Comparison of ENCODE assay signal across 1 cellular context in the genomic region with DNA sequence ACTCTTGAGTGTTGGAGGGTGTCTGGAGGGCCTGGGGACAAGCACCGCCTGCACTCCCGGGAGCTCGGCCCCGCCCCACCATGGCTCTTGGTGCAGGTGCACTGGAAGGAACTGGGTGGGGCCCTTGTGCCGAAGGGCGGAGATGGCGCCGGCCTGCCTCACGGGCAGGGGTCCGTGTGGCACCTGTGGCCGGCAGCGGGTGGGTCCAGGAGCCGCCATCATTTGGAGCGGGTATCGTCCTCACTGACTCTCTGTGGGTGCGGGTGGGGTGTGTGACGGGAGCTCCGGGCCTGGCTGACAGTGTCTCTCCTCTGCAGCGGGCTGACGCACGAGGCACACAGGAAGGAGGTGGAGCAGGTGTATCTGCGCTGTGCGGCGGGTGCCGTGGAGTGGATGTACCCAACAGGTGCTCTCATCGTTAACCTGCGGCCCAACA.
TF ChIP-seq lines count a peak whose summit lies in the region.

No MANE protein-coding gene starts in this region.

TF ChIP-seq in IMR-90, 13 proteins besides CTCF, POLR2A, EP300 and RAD21 (continued from another document):
- TF ChIP-seq, protein P1, sequence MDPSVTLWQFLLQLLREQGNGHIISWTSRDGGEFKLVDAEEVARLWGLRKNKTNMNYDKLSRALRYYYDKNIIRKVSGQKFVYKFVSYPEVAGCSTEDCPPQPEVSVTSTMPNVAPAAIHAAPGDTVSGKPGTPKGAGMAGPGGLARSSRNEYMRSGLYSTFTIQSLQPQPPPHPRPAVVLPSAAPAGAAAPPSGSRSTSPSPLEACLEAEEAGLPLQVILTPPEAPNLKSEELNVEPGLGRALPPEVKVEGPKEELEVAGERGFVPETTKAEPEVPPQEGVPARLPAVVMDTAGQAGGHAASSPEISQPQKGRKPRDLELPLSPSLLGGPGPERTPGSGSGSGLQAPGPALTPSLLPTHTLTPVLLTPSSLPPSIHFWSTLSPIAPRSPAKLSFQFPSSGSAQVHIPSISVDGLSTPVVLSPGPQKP (IDR thresholded peaks at IDR 0.05; ENCODE audit: borderline replicate concordance, low read depth, low read length) = no peak
